1 cellular context compared by ENCODE assay signal in genomic region chr4:173485164-173485563, GRCh38.
TF ChIP-seq lines count a peak whose summit lies in the region.

No MANE protein-coding gene starts in this region.

TF ChIP-seq in IMR-90, 13 proteins besides CTCF, POLR2A, EP300 and RAD21:
- TF ChIP-seq CHD1 (IDR thresholded peaks at IDR 0.05; ENCODE audit: low read depth, low read length) (no peak), SMC3 (IDR thresholded peaks at IDR 0.05; ENCODE audit: low read depth, low read length) (no peak)
TF ChIP-seq in IMR-90: peak in this region for 0.
